8 cellular contexts compared by ENCODE assay signal in the genomic region with DNA sequence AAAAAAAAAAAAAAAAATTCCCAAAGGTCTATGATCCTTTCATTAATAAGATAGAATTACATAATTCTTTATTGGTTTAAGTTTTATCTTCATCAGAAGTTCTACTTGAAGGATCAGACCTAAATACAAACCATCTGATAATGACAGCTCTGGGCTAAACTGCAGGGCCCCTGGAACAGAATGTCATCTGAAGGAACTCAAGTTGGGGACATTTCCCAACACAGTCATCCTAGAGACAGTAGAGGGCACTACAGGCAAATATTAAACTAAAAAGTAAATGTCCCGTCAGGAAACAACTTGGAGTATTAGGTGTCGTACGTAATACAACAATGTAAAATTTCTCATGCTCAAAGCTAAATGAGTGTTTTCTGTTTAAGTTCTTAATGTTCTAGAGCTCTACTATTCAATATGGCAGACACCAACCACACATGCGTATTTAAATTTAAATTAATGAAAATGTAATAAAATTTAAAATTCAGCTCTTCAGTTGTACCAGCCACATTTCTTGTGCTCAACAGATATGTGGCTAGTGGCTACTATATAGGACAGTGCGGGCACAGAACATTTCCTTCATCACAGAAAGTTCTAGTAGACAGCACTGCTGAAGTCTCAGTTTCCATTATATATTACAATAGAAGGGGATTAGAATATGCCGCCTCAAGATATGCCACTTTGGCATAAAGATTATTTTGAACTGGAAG. TPM values are rescaled to one million over a fixed set of nuclear protein-coding genes. Genes with fewer than 3 reads are reported as not detected.
DNase-seq lines count a peak whose midpoint lies in the region; ATAC-seq and TF ChIP-seq lines count a peak whose summit lies in the region.

No MANE protein-coding gene starts in this region.

- DNase-seq in DND-41 (peak; percentile 20), NCI-H748 (lab: John Stamatoyannopoulos, UW; ENCODE audit: unreplicated experiment) (peak; percentile 53), brain microvascular endothelial cell (peak; percentile 27), kidney epithelial cell (ENCODE audit: low read depth) (peak; percentile 19), type B pancreatic cell (ENCODE audit: extremely low spot score, unreplicated experiment) (no peak)
- no peak for DNase-seq in activated T-helper 2 cell treated with anti-CD3 and anti-CD28 coated beads, Interferon-gamma antibody, Interleukin-2, Interleukin-4, amounts not matched to agents 10 μg/mL and 5 μg/mL and 100 μg/mL, durations not matched to agents 14 hours and 24 hours and 36 hours (ENCODE audit: low spot score)

- H3K4me1 ChIP-seq in DND-41 (ENCODE audit: insufficient read depth, low read length), result no peaks in the 10 kb centered on the region

- in situ Hi-C loops in brain microvascular endothelial cell (cut with HindIII; ENCODE audit: low pct_ligation_motif_present, low sequenced_read_pairs), result no loop called here

- H3K27me3 ChIP-seq in DND-41 (ENCODE audit: insufficient read depth, low read length, poor library complexity), result peaks cover 8% of the 10 kb centered on the region
- H3K27me3 ChIP-seq in brain microvascular endothelial cell (replicated peaks), result no peaks in the 10 kb centered on the region
- peaks cover 2% of the 10 kb centered on the region for H3K27me3 ChIP-seq in kidney epithelial cell (ENCODE audit: control insufficient read depth, insufficient read depth, low read length)

- H3K36me3 ChIP-seq in DND-41 (ENCODE audit: insufficient read depth, low read length) (no peaks in the 10 kb centered on the region), brain microvascular endothelial cell (replicated peaks) (no peaks in the 10 kb centered on the region), kidney epithelial cell (ENCODE audit: control insufficient read depth, insufficient read depth, low read length) (no peaks in the 10 kb centered on the region)

- H2AFZ ChIP-seq in DND-41 (ENCODE audit: low read depth, low read length), result no peak overlapping the region

- H3K27ac Mint-ChIP-seq in type B pancreatic cell, result peak overlapping the region; percentile 19
- H3K27ac Mint-ChIP-seq in activated T-helper 2 cell treated with anti-CD3 and anti-CD28 coated beads, Interferon-gamma antibody, Interleukin-2, Interleukin-4, amounts not matched to agents 10 μg/mL and 5 μg/mL and 100 μg/mL, durations not matched to agents 14 hours and 24 hours and 36 hours, result no peak overlapping the region

- H3K36me3 Mint-ChIP-seq in type B pancreatic cell, result no peaks in the 10 kb centered on the region
- no peaks in the 10 kb centered on the region for H3K36me3 Mint-ChIP-seq in activated T-helper 2 cell treated with anti-CD3 and anti-CD28 coated beads, Interferon-gamma antibody, Interleukin-2, Interleukin-4, amounts not matched to agents 10 μg/mL and 5 μg/mL and 100 μg/mL, durations not matched to agents 14 hours and 24 hours and 36 hours (ENCODE audit: low read depth)

- H3K27ac ChIP-seq in DND-41 (ENCODE audit: low read length) (no peak overlapping the region), brain microvascular endothelial cell (no peak overlapping the region)

- H3K4me1 Mint-ChIP-seq in type B pancreatic cell (ENCODE audit: unreplicated experiment), result peaks cover 18% of the 10 kb centered on the region
- peaks cover 1% of the 10 kb centered on the region for H3K4me1 Mint-ChIP-seq in activated T-helper 2 cell treated with anti-CD3 and anti-CD28 coated beads, Interferon-gamma antibody, Interleukin-2, Interleukin-4, amounts not matched to agents 10 μg/mL and 5 μg/mL and 100 μg/mL, durations not matched to agents 14 hours and 24 hours and 36 hours (ENCODE audit: low read depth)

- H3K4me3 ChIP-seq in DND-41 (ENCODE audit: low read depth in 1 of 2, low read length in 2 of 2) (no peak overlapping the region), brain microvascular endothelial cell (ENCODE audit: low read depth, low read length) (no peak overlapping the region), kidney epithelial cell (ENCODE audit: low read depth, low read length) (no peak overlapping the region)

- no peak overlapping the region for H3K4me2 ChIP-seq in DND-41 (ENCODE audit: insufficient read depth, low read length)

- no peaks in the 10 kb centered on the region for H4K20me1 ChIP-seq in DND-41 (ENCODE audit: insufficient read depth, low read length)

- intact Hi-C loops in activated T-helper 2 cell treated with anti-CD3 and anti-CD28 coated beads, Interferon-gamma antibody, Interleukin-2, Interleukin-4, amounts not matched to agents 10 μg/mL and 5 μg/mL and 100 μg/mL, durations not matched to agents 14 hours and 24 hours and 36 hours (cut with micrococcal nuclease), result loop anchor here (2.0 to 10.0 kb wide), 2 partner anchors 139 to 225 kb away; no protein-coding TSS in a partner anchor

- TF ChIP-seq CTCF in DND-41 (IDR thresholded peaks at IDR 0.05; ENCODE audit: borderline replicate concordance, extremely low read depth, low read length, poor library complexity, severe bottlenecking) (peak; percentile 72), brain microvascular endothelial cell (IDR thresholded peaks at IDR 0.05; ENCODE audit: low read depth, low read length, missing control alignments) (peak; percentile 68), kidney epithelial cell (IDR thresholded peaks at IDR 0.05; ENCODE audit: insufficient read depth, low read length, poor library complexity, severe bottlenecking) (peak; percentile 67), type B pancreatic cell (conservative IDR thresholded peaks at IDR 0.05) (peak; percentile 77)

- no peaks in the 10 kb centered on the region for H3K27me3 Mint-ChIP-seq in type B pancreatic cell
- peaks cover 23% of the 10 kb centered on the region for H3K27me3 Mint-ChIP-seq in activated T-helper 2 cell treated with anti-CD3 and anti-CD28 coated beads, Interferon-gamma antibody, Interleukin-2, Interleukin-4, amounts not matched to agents 10 μg/mL and 5 μg/mL and 100 μg/mL, durations not matched to agents 14 hours and 24 hours and 36 hours (ENCODE audit: low read depth)

- H3K9me3 Mint-ChIP-seq in type B pancreatic cell, result no peaks in the 10 kb centered on the region
- no peaks in the 10 kb centered on the region for H3K9me3 Mint-ChIP-seq in activated T-helper 2 cell treated with anti-CD3 and anti-CD28 coated beads, Interferon-gamma antibody, Interleukin-2, Interleukin-4, amounts not matched to agents 10 μg/mL and 5 μg/mL and 100 μg/mL, durations not matched to agents 14 hours and 24 hours and 36 hours

- H3K79me2 ChIP-seq in DND-41 (ENCODE audit: insufficient read depth, low read length), result no peaks in the 10 kb centered on the region

- no peak overlapping the region for H3K9ac ChIP-seq in DND-41 (ENCODE audit: low read depth, low read length)

- no peaks in the 10 kb centered on the region for H3K9me3 ChIP-seq in DND-41 (ENCODE audit: insufficient read depth, low read length, severe bottlenecking)

- ATAC-seq in DND-41 (ENCODE audit: insufficient read depth, low read depth), result peak; percentile 87
- peak; percentile 74 for ATAC-seq in GM19023 (IDR thresholded peaks at IDR 0.05; ENCODE audit: unreplicated experiment)
- ATAC-seq in HG03159 (IDR thresholded peaks at IDR 0.05; ENCODE audit: unreplicated experiment), result peak; percentile 92

- H3K4me3 Mint-ChIP-seq in type B pancreatic cell, result no peak overlapping the region
- no peak overlapping the region for H3K4me3 Mint-ChIP-seq in activated T-helper 2 cell treated with anti-CD3 and anti-CD28 coated beads, Interferon-gamma antibody, Interleukin-2, Interleukin-4, amounts not matched to agents 10 μg/mL and 5 μg/mL and 100 μg/mL, durations not matched to agents 14 hours and 24 hours and 36 hours (ENCODE audit: low read depth)

RNA-seq across cellular contexts. Expression of a gene that starts 21.8 kb away (rescaled TPM):
- total RNA-seq in kidney epithelial cell, result 25.6 and 27.9 TPM in 2 replicates
- total RNA-seq in type B pancreatic cell (ENCODE audit: low replicate concordance), result 38.8 and 39.5 TPM in 2 replicates
- total RNA-seq in activated T-helper 2 cell treated with anti-CD3 and anti-CD28 coated beads, Interferon-gamma antibody, Interleukin-2, Interleukin-4, amounts not matched to agents 10 μg/mL and 5 μg/mL and 100 μg/mL, durations not matched to agents 14 hours and 24 hours and 36 hours, result 21.7 and 22.1 TPM in 2 replicates

RNA-seq across cellular contexts. Expression of a gene that starts 32.1 kb away (rescaled TPM):
- total RNA-seq in kidney epithelial cell, result 3.4 and 7.4 TPM in 2 replicates
- total RNA-seq in type B pancreatic cell (ENCODE audit: low replicate concordance), result 6.4 and 9.1 TPM in 2 replicates
- total RNA-seq in activated T-helper 2 cell treated with anti-CD3 and anti-CD28 coated beads, Interferon-gamma antibody, Interleukin-2, Interleukin-4, amounts not matched to agents 10 μg/mL and 5 μg/mL and 100 μg/mL, durations not matched to agents 14 hours and 24 hours and 36 hours, result 2.8 and 4.0 TPM in 2 replicates

Comparison
In these comparisons a context has a peak if more than half of its experiments do, and no peak if none do; other contexts are left out.
1. DNase-seq: peak in DND-41 (single experiment), NCI-H748 (single experiment), brain microvascular endothelial cell (single experiment) and kidney epithelial cell (single experiment); none in type B pancreatic cell (single experiment) and activated T-helper 2 cell treated with anti-CD3 and anti-CD28 coated beads, Interferon-gamma antibody, Interleukin-2, Interleukin-4, amounts not matched to agents 10 μg/mL and 5 μg/mL and 100 μg/mL, durations not matched to agents 14 hours and 24 hours and 36 hours (single experiment).
2. Peak in every context shown above with its lines, with median percentiles within 50 percentile points of each other: ATAC-seq and CTCF ChIP-seq.